In genomic region chr12:58877243-58877743, GRCh38 we compare ENCODE assay signal across 1 cellular context.
TF ChIP-seq lines count a peak whose summit lies in the region.

No MANE protein-coding gene starts in this region.

TF ChIP-seq in SK-N-SH, 30 proteins besides CTCF, POLR2A, EP300 and RAD21 (continued from another document):
- TF ChIP-seq IRF3 (IDR thresholded peaks at IDR 0.05; ENCODE audit: low read depth, low read length) (no peak), NFIC (IDR thresholded peaks at IDR 0.05; ENCODE audit: borderline replicate concordance) (0 out of 2 replicates have a peak, but pooled peaks have one; percentile 22)
